ENCODE assay signal across 1 cellular context in genomic region chr19:17469371-17470203, GRCh38.
TF ChIP-seq lines count a peak whose summit lies in the region.

No MANE protein-coding gene starts in this region.

TF ChIP-seq in Ishikawa, 13 proteins besides CTCF, POLR2A, EP300 and RAD21 (continued from another document):
- TF ChIP-seq USF1 (IDR thresholded peaks at IDR 0.05) (peak; percentile 79), EGR1 (IDR thresholded peaks at IDR 0.05) (no peak), CREB1 (IDR thresholded peaks at IDR 0.05; ENCODE audit: low read depth) (no peak), TCF12 (IDR thresholded peaks at IDR 0.05; ENCODE audit: low read depth) (no peak), FOXM1 (IDR thresholded peaks at IDR 0.05; ENCODE audit: borderline replicate concordance, low read depth) (no peak), YY1 (IDR thresholded peaks at IDR 0.05; ENCODE audit: low read depth) (no peak)
